27 cellular contexts compared by ENCODE assay signal in the genomic region with DNA sequence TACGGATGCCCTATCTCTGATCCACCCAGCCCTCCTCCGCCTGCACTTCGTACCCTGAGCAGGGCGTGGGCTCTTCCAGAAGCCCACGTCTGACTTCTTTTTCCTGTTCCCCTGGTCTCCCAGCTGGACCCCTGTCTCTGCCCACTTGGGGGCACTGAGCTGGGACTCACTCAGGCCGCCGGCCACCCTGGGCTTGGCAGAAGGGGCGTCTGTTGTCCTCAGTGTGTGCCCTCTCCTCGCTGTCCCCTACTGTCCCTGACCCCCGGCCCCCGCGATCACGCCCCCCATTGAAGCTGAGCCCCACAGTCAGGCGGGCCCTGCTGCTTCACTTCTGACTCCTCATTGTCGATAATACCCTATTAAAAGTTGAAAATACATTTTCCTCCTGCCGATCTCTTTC.
"Had no signal": no experiment of that assay in that cellular context is flagged by ENCODE, and none has a peak within 500 bp of the region (broad histone marks: within the 10 kb centered on the region; RNA-seq: fewer than 3 reads in every experiment).

No MANE protein-coding gene starts in this region.

- H3K36me3 Mint-ChIP-seq: activated CD8-positive, alpha-beta memory T cell treated with anti-CD3 and anti-CD28 coated beads, Interleukin-2, amount 10 ng/mL, durations not matched to agents 7 days and 5 days; activated naive CD4-positive, alpha-beta T cell treated with anti-CD3 and anti-CD28 coated beads, Interleukin-2, amount 50 U/mL, for 72 hours; natural killer cell treated with Interleukin-12 subunit alpha and Interleukin-12 subunit beta and Interleukin-15 and Interleukin-18, amount 100 ng/mL, for 72 hours; stimulated activated memory B cell treated with anti-CD40 and anti-IgM and Interleukin-4, amounts not matched to agents 10 μg/mL and 1 μg/mL and 100 μg/mL, for 72 hours; type B pancreatic cell had no signal

- H3K36me3 ChIP-seq: gastrocnemius medialis, pancreas had no signal

- H3K4me1 ChIP-seq: gastrocnemius medialis, pancreas, psoas muscle had no signal

- H3K27ac ChIP-seq: gastrocnemius medialis, hepatocyte, pancreas, psoas muscle, skin epidermis had no signal

- H3K27ac Mint-ChIP-seq: activated CD4-positive, alpha-beta T cell treated with anti-CD3 and anti-CD28 coated beads for 36 hours; activated CD8-positive, alpha-beta memory T cell treated with anti-CD3 and anti-CD28 coated beads, Interleukin-2, amount 10 ng/mL, durations not matched to agents 7 days and 5 days; activated CD8-positive, alpha-beta T cell treated with anti-CD3 and anti-CD28 coated beads, Interleukin-2, amount 10 ng/mL, durations not matched to agents 7 days and 5 days; activated naive CD4-positive, alpha-beta T cell treated with anti-CD3 and anti-CD28 coated beads, Interleukin-2, amount 50 U/mL, for 72 hours; activated T-helper 2 cell treated with anti-CD3 and anti-CD28 coated beads, Interferon-gamma antibody, Interleukin-2, Interleukin-4, amounts not matched to agents 10 μg/mL and 5 μg/mL and 100 μg/mL, durations not matched to agents 14 hours and 24 hours and 36 hours; natural killer cell treated with Interleukin-12 subunit alpha and Interleukin-12 subunit beta and Interleukin-15 and Interleukin-18, amount 100 ng/mL, for 72 hours; stimulated activated memory B cell treated with anti-CD40 and anti-IgM and Interleukin-4, amounts not matched to agents 10 μg/mL and 1 μg/mL and 100 μg/mL, for 72 hours; stimulated activated naive CD8-positive, alpha-beta T cell treated with anti-CD3 and anti-CD28 coated beads, Interleukin-15, amount 100 ng/mL, for 72 hours; T-helper 2 cell treated with Interferon-gamma antibody and Interleukin-4, amounts not matched to agents 5 μg/mL and 100 μg/mL, for 36 hours; type B pancreatic cell had no signal

- H3K9me3 ChIP-seq: gastrocnemius medialis, mucosa of descending colon, pancreas, psoas muscle had no signal

- H3K4me3 ChIP-seq: gastrocnemius medialis, hepatocyte, mucosa of descending colon, pancreas, psoas muscle, skin epidermis had no signal

- ATAC-seq: activated CD4-positive, alpha-beta T cell treated with anti-CD3 and anti-CD28 coated beads for 36 hours; activated CD8-positive, alpha-beta memory T cell treated with anti-CD3 and anti-CD28 coated beads, Interleukin-2, amount 10 ng/mL, durations not matched to agents 7 days and 5 days; activated CD8-positive, alpha-beta T cell treated with anti-CD3 and anti-CD28 coated beads, Interleukin-2, amount 10 ng/mL, durations not matched to agents 7 days and 5 days; activated naive CD4-positive, alpha-beta T cell treated with anti-CD3 and anti-CD28 coated beads, Interleukin-2, amount 50 U/mL, for 72 hours; effector memory CD8-positive, alpha-beta T cell; gastrocnemius medialis; mucosa of descending colon; natural killer cell treated with Interleukin-12 subunit alpha and Interleukin-12 subunit beta and Interleukin-15 and Interleukin-18, amount 100 ng/mL, for 72 hours; psoas muscle; stimulated activated memory B cell treated with anti-CD40 and anti-IgM and Interleukin-4, amounts not matched to agents 10 μg/mL and 1 μg/mL and 100 μg/mL, for 72 hours; stimulated activated naive CD8-positive, alpha-beta T cell treated with anti-CD3 and anti-CD28 coated beads, Interleukin-15, amount 100 ng/mL, for 72 hours had no signal

- H3K27me3 ChIP-seq: gastrocnemius medialis, hepatocyte, pancreas had no signal

- H3K9me3 Mint-ChIP-seq: activated naive CD4-positive, alpha-beta T cell treated with anti-CD3 and anti-CD28 coated beads, Interleukin-2, amount 50 U/mL, for 72 hours; activated T-helper 2 cell treated with anti-CD3 and anti-CD28 coated beads, Interferon-gamma antibody, Interleukin-2, Interleukin-4, amounts not matched to agents 10 μg/mL and 5 μg/mL and 100 μg/mL, durations not matched to agents 14 hours and 24 hours and 36 hours; effector memory CD8-positive, alpha-beta T cell; natural killer cell treated with Interleukin-12 subunit alpha and Interleukin-12 subunit beta and Interleukin-15 and Interleukin-18, amount 100 ng/mL, for 72 hours; stimulated activated memory B cell treated with anti-CD40 and anti-IgM and Interleukin-4, amounts not matched to agents 10 μg/mL and 1 μg/mL and 100 μg/mL, for 72 hours; stimulated activated naive CD8-positive, alpha-beta T cell treated with anti-CD3 and anti-CD28 coated beads, Interleukin-15, amount 100 ng/mL, for 72 hours; T-helper 2 cell treated with Interferon-gamma antibody and Interleukin-4, amounts not matched to agents 5 μg/mL and 100 μg/mL, for 36 hours; type B pancreatic cell had no signal

- H3K27me3 Mint-ChIP-seq: activated CD4-positive, alpha-beta T cell treated with anti-CD3 and anti-CD28 coated beads for 36 hours; effector memory CD8-positive, alpha-beta T cell; type B pancreatic cell had no signal

- H3K4me3 Mint-ChIP-seq: activated CD4-positive, alpha-beta T cell treated with anti-CD3 and anti-CD28 coated beads for 36 hours; activated CD8-positive, alpha-beta memory T cell treated with anti-CD3 and anti-CD28 coated beads, Interleukin-2, amount 10 ng/mL, durations not matched to agents 7 days and 5 days; activated CD8-positive, alpha-beta T cell treated with anti-CD3 and anti-CD28 coated beads, Interleukin-2, amount 10 ng/mL, durations not matched to agents 7 days and 5 days; effector memory CD8-positive, alpha-beta T cell; natural killer cell treated with Interleukin-12 subunit alpha and Interleukin-12 subunit beta and Interleukin-15 and Interleukin-18, amount 100 ng/mL, for 72 hours; stimulated activated memory B cell treated with anti-CD40 and anti-IgM and Interleukin-4, amounts not matched to agents 10 μg/mL and 1 μg/mL and 100 μg/mL, for 72 hours; stimulated activated naive CD8-positive, alpha-beta T cell treated with anti-CD3 and anti-CD28 coated beads, Interleukin-15, amount 100 ng/mL, for 72 hours; T-helper 2 cell treated with Interferon-gamma antibody and Interleukin-4, amounts not matched to agents 5 μg/mL and 100 μg/mL, for 36 hours; type B pancreatic cell had no signal

- DNase-seq: activated CD4-positive, alpha-beta T cell treated with anti-CD3 and anti-CD28 coated beads for 36 hours; activated CD4-positive, CD25-positive, alpha-beta regulatory T cell; activated CD8-positive, alpha-beta memory T cell treated with anti-CD3 and anti-CD28 coated beads, Interleukin-2, amount 10 ng/mL, durations not matched to agents 7 days and 5 days; activated CD8-positive, alpha-beta T cell treated with anti-CD3 and anti-CD28 coated beads, Interleukin-2, amount 10 ng/mL, durations not matched to agents 7 days and 5 days; activated naive CD4-positive, alpha-beta T cell; activated T-cell treated with anti-CD3 and anti-CD28 coated beads, Interleukin-2, amount 50 U/mL, for 48 hours; cortex of kidney; effector memory CD8-positive, alpha-beta T cell; erythroblast; gastrocnemius medialis; stimulated activated CD4-positive, alpha-beta T cell treated with anti-CD3 and anti-CD28 coated beads, Interleukin-1b, Interleukin-23, amount 100 ng/mL, for 48 hours; stimulated activated CD4-positive, alpha-beta T cell treated with anti-CD3 and anti-CD28 coated beads, Interleukin-4, amount 100 ng/mL, for 4 hours; stimulated activated CD8-positive, alpha-beta memory T cell treated with anti-CD3 and anti-CD28 coated beads, Interleukin-4, amount 100 ng/mL, for 48 hours; stimulated activated naive CD8-positive, alpha-beta T cell treated with anti-CD3 and anti-CD28 coated beads, Interleukin-15, amount 100 ng/mL, for 72 hours; substantia nigra; T-helper 1 cell had no signal
